22 cellular contexts compared by ENCODE assay signal in genomic region chr9:85586684-85587083, GRCh38.
"Had no signal": no experiment of that assay in that cellular context is flagged by ENCODE, and none has a peak within 500 bp of the region (broad histone marks: within the 10 kb centered on the region; RNA-seq: fewer than 3 reads in every experiment).

No MANE protein-coding gene starts in this region.

- H3K27ac ChIP-seq: coronary artery, esophagus muscularis mucosa, foreskin keratinocyte, gastroesophageal sphincter, heart left ventricle, left lung, lower lobe of right lung had no signal

- H3K27ac Mint-ChIP-seq: mesothelial cell of epicardium, naive B cell had no signal

- ATAC-seq: foreskin keratinocyte, gastroesophageal sphincter, heart left ventricle, left cardiac atrium, left lung, left ventricle myocardium superior, lower lobe of right lung, mucosa of descending colon had no signal

- H3K4me1 ChIP-seq: esophagus muscularis mucosa, foreskin keratinocyte, gastroesophageal sphincter, left lung, lower lobe of right lung had no signal

- H3K9me3 Mint-ChIP-seq: mesothelial cell of epicardium, naive B cell had no signal

- H3K4me3 ChIP-seq: coronary artery, dorsolateral prefrontal cortex, esophagus muscularis mucosa, gastroesophageal sphincter, heart left ventricle, left lung, lower lobe of right lung, mucosa of descending colon had no signal

- DNase-seq: dermis blood vessel endothelial cell; dorsolateral prefrontal cortex; effector CD4-positive, alpha-beta T cell; effector memory CD4-positive, alpha-beta T cell; foreskin keratinocyte; heart left ventricle; hippocampal formation; left cardiac atrium; left lung; left ventricle myocardium superior; lower lobe of right lung; mesenchymal stem cell; mucosa of descending colon; naive B cell had no signal

- H3K27me3 Mint-ChIP-seq: naive B cell had no signal

- H3K4me3 Mint-ChIP-seq: mesothelial cell of epicardium, naive B cell had no signal

- H3K27me3 ChIP-seq: dorsolateral prefrontal cortex, esophagus muscularis mucosa, foreskin keratinocyte, gastroesophageal sphincter, heart left ventricle, left lung had no signal

- H3K9me3 ChIP-seq: esophagus muscularis mucosa, gastroesophageal sphincter, heart left ventricle, left lung, lower lobe of right lung, mucosa of descending colon had no signal

- H3K4me1 Mint-ChIP-seq: naive B cell had no signal

- FAIRE-seq: colon, endothelial cell of umbilical vein, islet of Langerhans, keratinocyte had no signal
